In the genomic region with DNA sequence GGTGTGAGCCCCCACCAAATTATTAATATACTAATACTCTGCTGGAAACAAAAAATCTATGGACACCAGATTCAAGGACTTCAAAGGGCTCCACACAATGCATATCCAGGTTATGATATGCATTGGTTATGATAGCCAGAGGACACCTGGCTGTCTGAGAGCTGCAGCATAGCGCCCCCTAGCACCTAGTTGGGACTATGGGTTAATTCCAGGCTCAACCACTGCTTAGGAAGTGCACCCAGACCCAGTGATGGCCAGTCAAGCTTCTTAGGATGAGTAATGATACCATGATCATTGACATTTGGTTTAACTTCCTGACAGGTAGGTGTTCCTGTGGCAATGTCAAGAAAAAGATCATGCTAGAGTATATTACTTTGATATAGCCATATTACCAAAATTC, we compare ENCODE assay signal across 7 cellular contexts. TPM values are rescaled to one million over a fixed set of nuclear protein-coding genes. Genes with fewer than 3 reads are reported as not detected.
DNase-seq lines count a peak whose midpoint lies in the region; ATAC-seq, FAIRE-seq and TF ChIP-seq lines count a peak whose summit lies in the region.

No MANE protein-coding gene starts in this region.

- WGBS in pancreas, 2 donors = 16 to 17% methylated on average over 1 of the region's 1 CpG

- H3K4me3 ChIP-seq in HAP-1 = no peak overlapping the region
- no peak overlapping the region for H3K4me3 ChIP-seq in pancreas

- no peak for TF ChIP-seq CTCF in pancreas (IDR thresholded peaks at IDR 0.05)

- DNase-seq in Daoy (ENCODE audit: low read depth) = peak; percentile 34
- peak; percentile 28 to 79 for DNase-seq in HAP-1 (ENCODE audit: low spot score in 2 of 2)
- DNase-seq in RKO (ENCODE audit: low spot score) = peak; percentile 13
- DNase-seq in iPS-NIHi11 (ENCODE audit: low spot score) = peak; percentile 69
- no peak for DNase-seq in pancreas
- no peak for DNase-seq in activated T-cell treated with anti-CD3 and anti-CD28 coated beads, Interleukin-2, amount 50 U/mL, for 4 hours
- DNase-seq in SKM-1 (lab: John Stamatoyannopoulos, UW; ENCODE audit: unreplicated experiment) = no peak

- in situ Hi-C loops in HAP-1 (cut with MboI; ENCODE audit: low sequenced_read_pairs) = no loop called here

- FAIRE-seq in pancreas (lab: Jason Lieb, UNC) = no peak

- peaks cover 14% of the 10 kb centered on the region for H3K4me1 Mint-ChIP-seq in activated T-cell treated with anti-CD3 and anti-CD28 coated beads, Interleukin-2, amount 50 U/mL, for 4 hours (ENCODE audit: low read depth)

- no peak overlapping the region for H3K4me3 Mint-ChIP-seq in activated T-cell treated with anti-CD3 and anti-CD28 coated beads, Interleukin-2, amount 50 U/mL, for 4 hours

- H3K27ac ChIP-seq in pancreas = no peak overlapping the region

- no peaks in the 10 kb centered on the region for H3K27me3 ChIP-seq in HAP-1 (ENCODE audit: low read depth)
- H3K27me3 ChIP-seq in pancreas = no peaks in the 10 kb centered on the region

- intact Hi-C loops in pancreas (cut with DNase I) = no loop called here

- peaks cover 55% of the 10 kb centered on the region for H3K27me3 Mint-ChIP-seq in activated T-cell treated with anti-CD3 and anti-CD28 coated beads, Interleukin-2, amount 50 U/mL, for 4 hours (ENCODE audit: low read depth)

- H3K9me3 Mint-ChIP-seq in activated T-cell treated with anti-CD3 and anti-CD28 coated beads, Interleukin-2, amount 50 U/mL, for 4 hours = no peaks in the 10 kb centered on the region

- no peaks in the 10 kb centered on the region for H3K36me3 Mint-ChIP-seq in activated T-cell treated with anti-CD3 and anti-CD28 coated beads, Interleukin-2, amount 50 U/mL, for 4 hours (ENCODE audit: insufficient read depth)

- H3K4me1 ChIP-seq in HAP-1 (no peaks in the 10 kb centered on the region), pancreas (no peaks in the 10 kb centered on the region)

- H3K36me3 ChIP-seq in HAP-1 (replicated peaks) (no peaks in the 10 kb centered on the region), pancreas (no peaks in the 10 kb centered on the region)

- H3K9me3 ChIP-seq in HAP-1 = no peaks in the 10 kb centered on the region; the same call in 1 of the 2 replicates
- no peaks in the 10 kb centered on the region for H3K9me3 ChIP-seq in pancreas

- no peak for ATAC-seq in pancreas
- no peak for ATAC-seq in activated T-cell treated with anti-CD3 and anti-CD28 coated beads, Interleukin-2, amount 50 U/mL, for 4 hours

RNA-seq across cellular contexts. Expression of gene FRZB, which starts 3.8 kb away (rescaled TPM):
- not detected in 2 replicates for total RNA-seq in Daoy (2014; rRNA removed; shearing (Covaris generic))
- total RNA-seq in pancreas = 1 to 10 TPM in 2 of 6 donors, under 1 TPM in 4; 0.35 to 2.2 (median 0.60) TPM
- 1 to 10 TPM in 1 of 2 donors, under 1 TPM in 1; 0.87 to 3.5 TPM for polyA plus RNA-seq in pancreas
- total RNA-seq in activated T-cell treated with anti-CD3 and anti-CD28 coated beads, Interleukin-2, amount 50 U/mL, for 4 hours = not detected

Comparison
In these comparisons a context has a peak if more than half of its experiments do, and no peak if none do; other contexts are left out.
1. DNase-seq: peak in Daoy (single experiment), HAP-1 (2 of 2), RKO (single experiment) and iPS-NIHi11 (single experiment); none in pancreas (0 of 6), activated T-cell treated with anti-CD3 and anti-CD28 coated beads, Interleukin-2, amount 50 U/mL, for 4 hours (single experiment) and SKM-1 (single experiment).